In the genomic region with DNA sequence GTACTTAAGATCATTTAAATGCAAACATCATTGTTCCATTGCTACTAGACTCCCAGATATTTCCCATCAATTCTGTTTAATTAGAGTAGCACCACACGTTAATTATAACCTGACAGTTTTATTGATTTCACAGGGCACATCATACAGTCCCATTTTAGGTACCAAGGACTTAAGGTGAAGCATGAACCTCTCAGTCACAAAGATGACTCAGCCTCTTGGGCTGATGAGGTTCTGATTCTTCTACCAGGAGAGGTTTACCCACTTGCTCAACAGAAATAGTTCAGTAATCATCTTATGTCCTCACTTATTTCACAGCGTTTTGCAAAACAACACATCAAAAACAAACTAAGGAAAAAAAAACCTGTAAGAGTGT, we compare ENCODE assay signal across 8 cellular contexts.
DNase-seq lines count a peak whose midpoint lies in the region; ATAC-seq and TF ChIP-seq lines count a peak whose summit lies in the region.

No MANE protein-coding gene starts in this region.

- no peaks in the 10 kb centered on the region for H3K9me3 ChIP-seq in skeletal muscle tissue (ENCODE audit: control insufficient read depth in 3 of 3, low read length in 3 of 3)

- no peaks in the 10 kb centered on the region for H3K27me3 ChIP-seq in skeletal muscle tissue (ENCODE audit: control insufficient read depth in 3 of 3, insufficient read depth in 3 of 3, low read length in 3 of 3)

- no peak for ATAC-seq in HG03571 (IDR thresholded peaks at IDR 0.05; ENCODE audit: unreplicated experiment)
- no peak for ATAC-seq in GM18909 (IDR thresholded peaks at IDR 0.05; ENCODE audit: poor library complexity, unreplicated experiment)
- no peak for ATAC-seq in HG03139 (IDR thresholded peaks at IDR 0.05; ENCODE audit: unreplicated experiment)

- H3K4me3 ChIP-seq in WI38 (ENCODE audit: low read depth, low read length): peak overlapping the region; percentile 2; the same call in 1 of the 2 replicates
- peak overlapping the region; percentile 53 to 72 (median 54) for H3K4me3 ChIP-seq in skeletal muscle tissue (ENCODE audit: low read length in 3 of 3)

- peaks cover 49 to 78% (median 63%) of the 10 kb centered on the region in 3 donors for H3K4me1 ChIP-seq in skeletal muscle tissue (ENCODE audit: control insufficient read depth in 3 of 3, insufficient read depth in 3 of 3, low read length in 3 of 3)

- H3K9ac ChIP-seq in skeletal muscle tissue (ENCODE audit: low read depth in 1 of 3, low read length in 3 of 3): peak overlapping the region; percentile 36 to 83 (median 63)

- H3K36me3 ChIP-seq in skeletal muscle tissue (ENCODE audit: control insufficient read depth in 3 of 3, insufficient read depth in 3 of 3, low read length in 3 of 3): no peaks in the 10 kb centered on the region

- H3K27ac ChIP-seq in skeletal muscle tissue (ENCODE audit: low read depth, low read length): peak overlapping the region; percentile 89

- in situ Hi-C loops in KBM-7 (cut with MboI; ENCODE audit: low pct_unique_long_range_greater_than_20kb, low sequenced_read_pairs): no loop called here

- no peak for TF ChIP-seq CTCF in WI38 (IDR thresholded peaks at IDR 0.05; ENCODE audit: low read depth, low read length)

- peak; percentile 52 for DNase-seq in HCEC 1CT
- peak; percentile 55 for DNase-seq in fibroblast of peridontal ligament (ENCODE audit: extremely low read depth)
- DNase-seq in KBM-7: no peak
